14 cellular contexts compared by ENCODE assay signal in genomic region chr1:242185728-242186127, GRCh38.
DNase-seq lines count a peak whose midpoint lies in the region; ATAC-seq, FAIRE-seq and TF ChIP-seq lines count a peak whose summit lies in the region.
"Had no signal": no experiment of that assay in that cellular context is flagged by ENCODE, and none has a peak within 500 bp of the region (broad histone marks: within the 10 kb centered on the region; RNA-seq: fewer than 3 reads in every experiment).

No MANE protein-coding gene starts in this region.

- H3K4me1 Mint-ChIP-seq in Caco-2 (ENCODE audit: low read depth, unreplicated experiment): no peaks in the 10 kb centered on the region

- TF ChIP-seq RAD21 in GM12878 (IDR thresholded peaks at IDR 0.05; ENCODE audit: insufficient read depth, low read depth, low read length): no peak

- CTCF ChIA-PET in GM12878 (lab: Yijun Ruan, JAX) (no interaction called here), Caco-2 (lab: Charles Lee) (no interaction called here)

- RAD21 ChIA-PET in GM12878 (lab: Charles Lee; ENCODE audit: unreplicated experiment): no interaction called here

- no peaks in the 10 kb centered on the region for H3K27me3 Mint-ChIP-seq in Caco-2 (ENCODE audit: insufficient read depth, unreplicated experiment)

- in situ Hi-C loops in GM12878 (cut with MboI): no loop called here

- intact Hi-C loops in GM12878 (cut with micrococcal nuclease; ENCODE audit: unreplicated experiment) (loop anchor here (2.0 kb wide), 1 partner anchor 39 kb away; no protein-coding TSS in a partner anchor), Caco-2 (cut with micrococcal nuclease; ENCODE audit: unreplicated experiment) (no loop called here)

- H2AFZ ChIP-seq in GM12878 (ENCODE audit: control insufficient read depth, low read depth, low read length): no peak overlapping the region

- TF ChIP-seq EP300 in GM12878 (IDR thresholded peaks at IDR 0.05; ENCODE audit: borderline replicate concordance in 1 of 2, control insufficient read depth in 1 of 2, low read depth in 2 of 2, low read length in 2 of 2): no peak

- no peak for FAIRE-seq in GM12878 (lab: Jason Lieb, UNC)

- H3K27me3 ChIP-seq in GM12878 (replicated peaks in 1 of 2; ENCODE audit: control insufficient read depth in 2 of 2, insufficient read depth in 2 of 2, low read length in 1 of 2) (no peaks in the 10 kb centered on the region), Caco-2 (replicated peaks; ENCODE audit: control insufficient read depth, insufficient read depth, low read length) (no peaks in the 10 kb centered on the region; the same call in 1 of the 2 replicates)
- H3K27me3 ChIP-seq: left lung, Peyer's patch, tibial nerve had no signal

- no peak overlapping the region for H3K9ac ChIP-seq in GM12878 (ENCODE audit: control insufficient read depth, insufficient read depth, low read length)

- ATAC-seq in HG02885 (IDR thresholded peaks at IDR 0.05; ENCODE audit: poor library complexity, unreplicated experiment) (peak; percentile 37), GM12878 (peak; percentile 70), HG03025 (IDR thresholded peaks at IDR 0.05; ENCODE audit: low FRiP score, unreplicated experiment) (no peak)
- ATAC-seq: left lung, psoas muscle had no signal

- no peak overlapping the region for H3K4me3 ChIP-seq in GM12878
- H3K4me3 ChIP-seq in Caco-2 (ENCODE audit: low read depth, low read length): no peak overlapping the region
- H3K4me3 ChIP-seq: left lung, Peyer's patch, psoas muscle, tibial nerve had no signal

- SMC1A ChIA-PET in GM12878 (lab: Charles Lee; ENCODE audit: uncharacterized antibody, unreplicated experiment): no interaction called here

- no peak overlapping the region for H3K27ac ChIP-seq in GM12878 (ENCODE audit: control insufficient read depth, insufficient read depth)
- H3K27ac ChIP-seq: left lung, Peyer's patch, psoas muscle, tibial nerve had no signal

- WGBS in GM12878 (ENCODE audit: insufficient coverage, insufficient replicate concordance, low lambda C conversion rate, missing lambda C conversion rate): 11% methylated on average over 3 of the region's 3 CpGs

- H3K36me3 Mint-ChIP-seq in Caco-2 (ENCODE audit: insufficient read depth, unreplicated experiment): no peaks in the 10 kb centered on the region

- H3K4me1 ChIP-seq in GM12878 (ENCODE audit: control insufficient read depth, insufficient read depth, low read length) (no peaks in the 10 kb centered on the region), Caco-2 (no peaks in the 10 kb centered on the region)
- H3K4me1 ChIP-seq: left lung, Peyer's patch, psoas muscle, tibial nerve had no signal

- no peaks in the 10 kb centered on the region for H3K9me3 Mint-ChIP-seq in Caco-2 (ENCODE audit: unreplicated experiment)

- no peaks in the 10 kb centered on the region for H3K9me3 ChIP-seq in GM12878 (replicated peaks; ENCODE audit: control insufficient read depth, insufficient read depth, low read length)
- H3K9me3 ChIP-seq in Caco-2: no peaks in the 10 kb centered on the region
- H3K9me3 ChIP-seq: left lung, Peyer's patch, psoas muscle, tibial nerve had no signal

- no peak overlapping the region for H3K4me3 Mint-ChIP-seq in Caco-2 (ENCODE audit: unreplicated experiment)

- TF ChIP-seq POLR2A in GM12878 (IDR thresholded peaks at IDR 0.05; ENCODE audit: low read depth, low read length): no peak

- no peak overlapping the region for H3K27ac Mint-ChIP-seq in Caco-2 (ENCODE audit: unreplicated experiment)

- POLR2A ChIA-PET in GM12878 (lab: Charles Lee) (no interaction called here), Caco-2 (lab: Charles Lee) (no interaction called here)

- H3K4me2 ChIP-seq in GM12878 (ENCODE audit: control insufficient read depth, insufficient read depth): no peak overlapping the region

- H3K36me3 ChIP-seq in GM12878 (ENCODE audit: control insufficient read depth in 2 of 2, insufficient read depth in 2 of 2, low read length in 1 of 2): no peaks in the 10 kb centered on the region
- no peaks in the 10 kb centered on the region for H3K36me3 ChIP-seq in Caco-2 (ENCODE audit: control insufficient read depth, insufficient read depth, low read length)
- H3K36me3 ChIP-seq: left lung, Peyer's patch, tibial nerve had no signal

- BruUV-seq in GM12878 (replicated peaks; lab: Mats Ljungman, UMichigan) (no TSS peak), Caco-2 (replicated peaks; lab: Mats Ljungman, UMichigan) (no TSS peak)

- DNase-seq in Daoy (ENCODE audit: low read depth) (peak; percentile 48), NCI-H2081 (lab: John Stamatoyannopoulos, UW) (peak; percentile 86 to 96), GM12878 (ENCODE audit: low read depth, low spot score) (no peak), RKO (ENCODE audit: low spot score) (no peak), Caco-2 (no peak)
- DNase-seq in activated CD8-positive, alpha-beta memory T cell treated with anti-CD3 and anti-CD28 coated beads for 24 hours: no peak
- DNase-seq: activated T-cell treated with anti-CD3 and anti-CD28 coated beads for 4 hours, left lung, Peyer's patch, psoas muscle, T-helper 1 cell had no signal

- no peaks in the 10 kb centered on the region for H4K20me1 ChIP-seq in GM12878 (ENCODE audit: control insufficient read depth, insufficient read depth)

- TF ChIP-seq CTCF in GM12878 (IDR thresholded peaks at IDR 0.05 in 2 of 3, conservative IDR thresholded peaks at IDR 0.05 in 1 of 3; ENCODE audit: control insufficient read depth in 2 of 3, extremely low read depth in 1 of 3, insufficient read depth in 1 of 3, low read depth in 3 of 3, low read length in 3 of 3): no peak
- no peak for TF ChIP-seq CTCF in Caco-2 (IDR thresholded peaks at IDR 0.05; ENCODE audit: insufficient read depth in 1 of 2, low read depth in 1 of 2, low read length in 1 of 2, severe bottlenecking in 1 of 2, unreplicated experiment in 1 of 2)

- H3K79me2 ChIP-seq in GM12878 (ENCODE audit: control insufficient read depth, insufficient read depth, low read length): no peaks in the 10 kb centered on the region

TF ChIP-seq in GM12878, 131 proteins besides CTCF, POLR2A, EP300 and RAD21 (continues in another document):
- TF ChIP-seq NR2F1 (conservative IDR thresholded peaks at IDR 0.05): peak; percentile 63; the same call in 1 of the 2 replicates
- 0 out of 2 replicates have a peak, but pooled peaks have one; percentile 17 for TF ChIP-seq IRF4 (IDR thresholded peaks at IDR 0.05; ENCODE audit: low read depth, low read length)
- peak; percentile 24; the same call in 1 of the 2 replicates for TF ChIP-seq JUNB (IDR thresholded peaks at IDR 0.05)
- no peak for TF ChIP-seq STAT1 (conservative IDR thresholded peaks at IDR 0.05)
- TF ChIP-seq NRF1 (conservative IDR thresholded peaks at IDR 0.05; ENCODE audit: low read depth, low read length): no peak
- TF ChIP-seq, protein P1, sequence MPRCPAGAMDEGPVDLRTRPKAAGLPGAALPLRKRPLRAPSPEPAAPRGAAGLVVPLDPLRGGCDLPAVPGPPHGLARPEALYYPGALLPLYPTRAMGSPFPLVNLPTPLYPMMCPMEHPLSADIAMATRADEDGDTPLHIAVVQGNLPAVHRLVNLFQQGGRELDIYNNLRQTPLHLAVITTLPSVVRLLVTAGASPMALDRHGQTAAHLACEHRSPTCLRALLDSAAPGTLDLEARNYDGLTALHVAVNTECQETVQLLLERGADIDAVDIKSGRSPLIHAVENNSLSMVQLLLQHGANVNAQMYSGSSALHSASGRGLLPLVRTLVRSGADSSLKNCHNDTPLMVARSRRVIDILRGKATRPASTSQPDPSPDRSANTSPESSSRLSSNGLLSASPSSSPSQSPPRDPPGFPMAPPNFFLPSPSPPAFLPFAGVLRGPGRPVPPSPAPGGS (IDR thresholded peaks at IDR 0.05; ENCODE audit: borderline replicate concordance, insufficient read depth, low read depth, low read length, poor library complexity, severe bottlenecking): peak; percentile 55
- TF ChIP-seq BCL11A (IDR thresholded peaks at IDR 0.05; ENCODE audit: low read depth, low read length): peak; percentile 75; the same call in 1 of the 2 replicates
- TF ChIP-seq, protein P2, sequence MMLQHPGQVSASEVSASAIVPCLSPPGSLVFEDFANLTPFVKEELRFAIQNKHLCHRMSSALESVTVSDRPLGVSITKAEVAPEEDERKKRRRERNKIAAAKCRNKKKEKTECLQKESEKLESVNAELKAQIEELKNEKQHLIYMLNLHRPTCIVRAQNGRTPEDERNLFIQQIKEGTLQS (IDR thresholded peaks at IDR 0.05; ENCODE audit: borderline replicate concordance, extremely low read depth, low read depth, low read length): no peak
- no peak for TF ChIP-seq ZNF384 (IDR thresholded peaks at IDR 0.05; ENCODE audit: borderline replicate concordance, low read depth, low read length)
- TF ChIP-seq ZBTB11 (CRISPR knock-in tag; IDR thresholded peaks at IDR 0.05): no peak
- TF ChIP-seq ZNF622 (IDR thresholded peaks at IDR 0.05): no peak

Comparison
In these comparisons a context has a peak if more than half of its experiments do, and no peak if none do; other contexts are left out.
1. DNase-seq: peak in Daoy (single experiment) and NCI-H2081 (2 of 2); none in GM12878 (single experiment), RKO (single experiment), activated CD8-positive, alpha-beta memory T cell treated with anti-CD3 and anti-CD28 coated beads for 24 hours (single experiment) and Caco-2 (0 of 2).